In genomic region chr1:17348593-17349234, GRCh38 we compare ENCODE assay signal across 19 cellular contexts. TPM values are rescaled to one million over a fixed set of nuclear protein-coding genes. Genes with fewer than 3 reads are reported as not detected.
A peak's percentile ranks its signal among the peaks of the same experiment; 100 is the strongest.
DNase-seq lines count a peak whose midpoint lies in the region; TF ChIP-seq lines count a peak whose summit lies in the region.
"Had no signal": no experiment of that assay in that cellular context is flagged by ENCODE, and none has a peak within 500 bp of the region (broad histone marks: within the 10 kb centered on the region; RNA-seq: fewer than 3 reads in every experiment).

No MANE protein-coding gene starts in this region.

- TF ChIP-seq EP300 in sigmoid colon (IDR thresholded peaks at IDR 0.05): no peak

- H3K4me1 ChIP-seq in sigmoid colon: no peaks in the 10 kb centered on the region
- H3K4me1 ChIP-seq: body of pancreas, uterus had no signal

- H3K27me3 ChIP-seq in sigmoid colon: peaks cover 0 to 20% (median 0%) of the 10 kb centered on the region in 3 donors
- H3K27me3 ChIP-seq: body of pancreas had no signal

- peaks cover 9% of the 10 kb centered on the region for H3K4me1 Mint-ChIP-seq in HFFc6 (ENCODE audit: low read depth)
- H3K4me1 Mint-ChIP-seq: nephron had no signal

- intact Hi-C loops in sigmoid colon (cut with DNase I): no loop called here

- no peak for TF ChIP-seq CTCF in GM13977 (IDR thresholded peaks at IDR 0.05; ENCODE audit: extremely low read depth, insufficient read depth, missing control alignments)
- no peak for TF ChIP-seq CTCF in HFFc6 (IDR thresholded peaks at IDR 0.05)
- no peak for TF ChIP-seq CTCF in RWPE1 (conservative IDR thresholded peaks at IDR 0.05; ENCODE audit: low read depth)
- no peak for TF ChIP-seq CTCF in sigmoid colon (IDR thresholded peaks at IDR 0.05)

- 58 to 69% methylated on average over 14 of the region's 14 CpGs for WGBS in sigmoid colon, 2 donors

- peaks cover 3% of the 10 kb centered on the region; the same call in 1 of the 2 replicates for H3K9me3 Mint-ChIP-seq in HFFc6

- DNase-seq in GM13977 (ENCODE audit: low spot score) (peak; percentile 58), HFFc6 (no peak), RWPE1 (ENCODE audit: low spot score) (no peak), sigmoid colon (peak; percentile 30), SW480 (ENCODE audit: low spot score) (no peak), ecto neural progenitor cell (ENCODE audit: low spot score) (no peak), epidermal melanocyte (ENCODE audit: insufficient read length, low spot score) (no peak), NCI-H345 treated with DMSO at 0.1 percent for 48 hours (lab: John Stamatoyannopoulos, UW; ENCODE audit: unreplicated experiment) (no peak)
- DNase-seq: activated CD8-positive, alpha-beta memory T cell treated with anti-CD3 and anti-CD28 coated beads for 24 hours; activated effector memory CD4-positive, alpha-beta T cell treated with anti-CD3 and anti-CD28 coated beads, Interleukin-2, amount 50 U/mL, for 16 hours; body of pancreas; C1 segment of cervical spinal cord; NCI-H2029; NCI-H748 treated with DMSO at 0.1 percent for 48 hours; stimulated activated naive CD4-positive, alpha-beta T cell treated with Interleukin-2 at 50 U/mL for 16 hours; uterus had no signal

- in situ Hi-C loops in GM13977 (cut with MboI; ENCODE audit: low pct_unique_long_range_greater_than_20kb, low sequenced_read_pairs, unreplicated experiment): no loop called here

- H3K27ac ChIP-seq in RWPE1: peak overlapping the region; percentile 75
- no peak overlapping the region for H3K27ac ChIP-seq in sigmoid colon
- H3K27ac ChIP-seq: body of pancreas, uterus had no signal

- peaks cover 0 to 2% (median 0%) of the 10 kb centered on the region in 4 donors for H3K9me3 ChIP-seq in sigmoid colon
- H3K9me3 ChIP-seq: body of pancreas, uterus had no signal

- no peak overlapping the region for H3K4me3 Mint-ChIP-seq in HFFc6
- H3K4me3 Mint-ChIP-seq: nephron had no signal

- TF ChIP-seq POLR2A in sigmoid colon (IDR thresholded peaks at IDR 0.05): no peak

- CTCF ChIA-PET in RWPE1 (lab: Yijun Ruan, JAX): no interaction called here

- H3K27me3 Mint-ChIP-seq in HFFc6 (ENCODE audit: insufficient read depth): peaks cover 28% of the 10 kb centered on the region

- H3K4me3 ChIP-seq in sigmoid colon: no peak overlapping the region
- H3K4me3 ChIP-seq: body of pancreas, uterus had no signal

- H3K27ac Mint-ChIP-seq in HFFc6: peak overlapping the region; percentile 8; the same call in 1 of the 2 replicates
- H3K27ac Mint-ChIP-seq: nephron had no signal

- no peaks in the 10 kb centered on the region for H3K36me3 ChIP-seq in sigmoid colon
- H3K36me3 ChIP-seq: uterus had no signal

- peaks cover 5% of the 10 kb centered on the region; the same call in 1 of the 2 replicates for H3K36me3 Mint-ChIP-seq in HFFc6 (ENCODE audit: low read depth)

- POLR2A ChIA-PET in RWPE1 (lab: Yijun Ruan, JAX; ENCODE audit: low non-redundant PET): no interaction called here

RNA-seq across cellular contexts. Expression of gene PADI6, which starts 23.3 kb away (rescaled TPM):
- total RNA-seq in HFFc6 (2021; fragmentation: NEBNext Ultra II Directional; extraction: Animal tissue kit (Norgen Biotek cat#: 25700)): not detected
- not detected for total RNA-seq in sigmoid colon
- not detected for polyA plus RNA-seq in sigmoid colon
- total RNA-seq: body of pancreas, lower leg skin, sciatic nerve had no signal

RNA-seq across cellular contexts. Expression of gene PADI4, which starts 40.7 kb away (rescaled TPM):
- not detected for total RNA-seq in HFFc6 (2021; fragmentation: NEBNext Ultra II Directional; extraction: Animal tissue kit (Norgen Biotek cat#: 25700))
- not detected for total RNA-seq in sigmoid colon
- polyA plus RNA-seq in sigmoid colon: under 1 TPM in 2 of 3 donors, not detected in 1; 0.44 to 0.60 TPM
- total RNA-seq: body of pancreas had no signal

Comparison
In these comparisons a context has a peak if more than half of its experiments do, and no peak if none do; other contexts are left out.
1. DNase-seq: peak in GM13977 (single experiment) and sigmoid colon (single experiment); none in HFFc6 (single experiment), RWPE1 (single experiment), SW480 (single experiment), ecto neural progenitor cell (single experiment), epidermal melanocyte (single experiment) and NCI-H345 treated with DMSO at 0.1 percent for 48 hours (single experiment).